ENCODE assay signal across 22 cellular contexts in genomic region chr10:26835025-26835424, GRCh38.
"Had no signal": no experiment of that assay in that cellular context is flagged by ENCODE, and none has a peak within 500 bp of the region (broad histone marks: within the 10 kb centered on the region; RNA-seq: fewer than 3 reads in every experiment).

No MANE protein-coding gene starts in this region.

- H3K27ac Mint-ChIP-seq: activated naive CD8-positive, alpha-beta T cell; brain; T-helper 17 cell had no signal

- DNase-seq: activated CD4-positive, alpha-beta T cell treated with anti-CD3 and anti-CD28 coated beads for 4 hours; activated CD4-positive, alpha-beta T cell treated with anti-CD3 and anti-CD28 coated beads, Interleukin-2, amount 50 U/mL, for 48 hours; activated CD4-positive, CD25-positive, alpha-beta regulatory T cell; activated effector memory CD4-positive, alpha-beta T cell treated with Interleukin-2 at 50 U/mL for 16 hours; activated naive CD4-positive, alpha-beta T cell; activated T-cell treated with anti-CD3 and anti-CD28 coated beads for 4 hours; amygdala; KG1; NCI-H1092; NCI-H1417; NCI-H1930; NCI-H2171; NCI-H226; NCI-H510A; NCI-H526 treated with DMSO at 0.1 percent for 48 hours; NCI-H82; SIG-M5; T-helper 17 cell; T-helper 9 cell had no signal

- H3K27me3 Mint-ChIP-seq: activated naive CD8-positive, alpha-beta T cell; brain; T-helper 17 cell had no signal

- ATAC-seq: T-helper 17 cell had no signal

- FAIRE-seq: astrocyte had no signal

- H3K4me3 Mint-ChIP-seq: activated naive CD8-positive, alpha-beta T cell; brain had no signal
